15 cellular contexts compared by ENCODE assay signal in genomic region chr12:8399496-8400031, GRCh38. TPM values are rescaled to one million over a fixed set of nuclear protein-coding genes. Genes with fewer than 3 reads are reported as not detected.
"Had no signal": no experiment of that assay in that cellular context is flagged by ENCODE, and none has a peak within 500 bp of the region (broad histone marks: within the 10 kb centered on the region; RNA-seq: fewer than 3 reads in every experiment).

No MANE protein-coding gene starts in this region.

RNA-seq across cellular contexts. Expression of gene CLEC6A, which starts 56.2 kb away (rescaled TPM):
- total RNA-seq: activated CD4-positive, alpha-beta memory T cell treated with anti-CD3 and anti-CD28 coated beads, Interleukin-2, amount 10 ng/mL, durations not matched to agents 7 days and 5 days; activated CD4-positive, alpha-beta T cell treated with anti-CD3 and anti-CD28 coated beads, Interleukin-2, amount 10 ng/mL, durations not matched to agents 7 days and 5 days; activated naive CD8-positive, alpha-beta T cell treated with anti-CD3 and anti-CD28 coated beads, Interleukin-2, amount 10 ng/mL, durations not matched to agents 7 days and 5 days; ascending aorta; cerebellum; epithelial cell of proximal tubule; gastroesophageal sphincter; hepatocyte; left ventricle myocardium superior; lung microvascular endothelial cell; mucosa of gallbladder; neural crest cell; psoas muscle; sigmoid colon; stomach had no signal
